In genomic region chr5:102617857-102618187, GRCh38 we compare ENCODE assay signal across 26 cellular contexts.
DNase-seq lines count a peak whose midpoint lies in the region; ATAC-seq, FAIRE-seq and TF ChIP-seq lines count a peak whose summit lies in the region.
"Had no signal": no experiment of that assay in that cellular context is flagged by ENCODE, and none has a peak within 500 bp of the region (broad histone marks: within the 10 kb centered on the region; RNA-seq: fewer than 3 reads in every experiment).

No MANE protein-coding gene starts in this region.

- peak; percentile 12 for DNase-seq in AG20443 (ENCODE audit: low spot score)
- peak; percentile 17 for DNase-seq in NCI-H1694 treated with DMSO at 0.1 percent for 48 hours (lab: John Stamatoyannopoulos, UW)
- DNase-seq in fibroblast of peridontal ligament (ENCODE audit: extremely low read depth) = peak; percentile 39
- DNase-seq in pancreas = no peak
- DNase-seq in NCI-H2171 (lab: John Stamatoyannopoulos, UW) = no peak
- no peak for DNase-seq in stimulated activated CD4-positive, alpha-beta T cell treated with anti-CD3 and anti-CD28 coated beads, Interleukin-2, amount 100 ng/mL, for 24 hours
- DNase-seq in NCI-H1417 treated with DMSO at 0.1 percent for 48 hours (lab: John Stamatoyannopoulos, UW) = no peak
- DNase-seq in activated CD4-positive, CD25-positive, alpha-beta regulatory T cell treated with anti-CD3 and anti-CD28 coated beads, Interleukin-2, amount 50 U/mL, for 72 hours = no peak
- DNase-seq: activated CD4-positive, alpha-beta memory T cell treated with anti-CD3 and anti-CD28 coated beads, Interleukin-2, amount 10 ng/mL, durations not matched to agents 7 days and 5 days; activated naive CD4-positive, alpha-beta T cell treated with anti-CD3 and anti-CD28 coated beads for 36 hours; brain microvascular endothelial cell; DND-41; GOT3; IMR-90; left lung; NCI-H1048; NCI-H187 treated with DMSO at 0.1 percent for 48 hours; NCI-H69; right cardiac atrium; SIG-M5; stimulated activated CD4-positive, alpha-beta T cell treated with anti-CD3 and anti-CD28 coated beads, Interleukin-12 subunit alpha, Interleukin-12 subunit beta, amount 100 ng/mL, for 4 hours; stimulated activated CD4-positive, alpha-beta T cell treated with anti-CD3 and anti-CD28 coated beads, Interleukin-4, amount 100 ng/mL, for 1 hour had no signal

- no peaks in the 10 kb centered on the region for H3K9me3 ChIP-seq in pancreas
- H3K9me3 ChIP-seq: tibial nerve had no signal

- WGBS in pancreas, 2 donors = 72 to 77% methylated on average over 1 of the region's 1 CpG

- no peaks in the 10 kb centered on the region for H3K4me1 ChIP-seq in pancreas
- H3K4me1 ChIP-seq: BLaER1, left lung, neural progenitor cell had no signal

- ATAC-seq in pancreas = peak in 3 of 4 donors; percentile 50 to 76 (median 58)
- ATAC-seq: left lung, right cardiac atrium had no signal

- no peak for FAIRE-seq in pancreas (lab: Jason Lieb, UNC)
- FAIRE-seq: GM18507 had no signal

- no peak for TF ChIP-seq CTCF in pancreas (IDR thresholded peaks at IDR 0.05)

- no peaks in the 10 kb centered on the region for H3K27me3 ChIP-seq in pancreas
- H3K27me3 ChIP-seq: BLaER1, brain microvascular endothelial cell, left lung, neural progenitor cell, tibial nerve had no signal

- H3K27ac ChIP-seq in pancreas = no peak overlapping the region
- H3K27ac ChIP-seq: BLaER1, brain microvascular endothelial cell, left lung, neural progenitor cell had no signal

- H3K4me3 ChIP-seq in pancreas = no peak overlapping the region
- H3K4me3 ChIP-seq: BLaER1, left lung, neural progenitor cell, tibial nerve had no signal

- intact Hi-C loops in pancreas (cut with DNase I) = no loop called here

- H3K36me3 ChIP-seq in pancreas = no peaks in the 10 kb centered on the region
- H3K36me3 ChIP-seq: BLaER1, brain microvascular endothelial cell, left lung, neural progenitor cell, tibial nerve had no signal

Comparison
In these comparisons a context has a peak if more than half of its experiments do, and no peak if none do; other contexts are left out.
1. DNase-seq: peak in AG20443 (single experiment), NCI-H1694 treated with DMSO at 0.1 percent for 48 hours (single experiment) and fibroblast of peridontal ligament (single experiment); none in pancreas (0 of 6), NCI-H2171 (single experiment), stimulated activated CD4-positive, alpha-beta T cell treated with anti-CD3 and anti-CD28 coated beads, Interleukin-2, amount 100 ng/mL, for 24 hours (0 of 2), NCI-H1417 treated with DMSO at 0.1 percent for 48 hours (single experiment) and activated CD4-positive, CD25-positive, alpha-beta regulatory T cell treated with anti-CD3 and anti-CD28 coated beads, Interleukin-2, amount 50 U/mL, for 72 hours (single experiment).